25 cellular contexts compared by ENCODE assay signal in the genomic region with DNA sequence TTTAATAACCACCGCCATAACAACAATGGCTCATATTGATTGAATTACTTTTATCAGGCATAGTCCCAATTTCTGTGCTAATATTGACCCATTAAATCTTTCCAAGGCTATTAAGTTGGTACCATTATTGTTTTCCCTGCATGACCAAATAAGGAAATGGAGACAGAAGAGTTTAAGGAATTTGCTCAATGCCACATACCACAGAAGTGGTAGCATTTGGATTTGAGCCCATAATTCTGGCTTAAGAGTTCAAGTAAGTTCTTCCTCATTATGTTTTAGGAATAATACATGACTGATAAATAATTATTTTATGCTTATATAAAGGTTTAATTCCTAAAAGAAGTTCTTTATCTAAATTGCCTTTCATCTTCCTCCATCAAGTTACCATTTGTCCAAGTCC. TPM values are rescaled to one million over a fixed set of nuclear protein-coding genes. Genes with fewer than 3 reads are reported as not detected.
"Had no signal": no experiment of that assay in that cellular context is flagged by ENCODE, and none has a peak within 500 bp of the region (broad histone marks: within the 10 kb centered on the region; RNA-seq: fewer than 3 reads in every experiment).

No MANE protein-coding gene starts in this region.

- H3K27me3 ChIP-seq: brain microvascular endothelial cell, esophagus muscularis mucosa, gastrocnemius medialis, hepatocyte, right lobe of liver, tibial artery, upper lobe of right lung had no signal

- H3K9me3 ChIP-seq: gastrocnemius medialis, tibial artery, upper lobe of right lung had no signal

- H3K36me3 ChIP-seq: brain microvascular endothelial cell, esophagus muscularis mucosa, gastrocnemius medialis, left ventricle myocardium inferior, right lobe of liver, tibial artery, upper lobe of right lung had no signal

- H3K4me1 ChIP-seq: gastrocnemius medialis, left ventricle myocardium inferior, right lobe of liver, upper lobe of right lung had no signal

- H3K27ac ChIP-seq: brain microvascular endothelial cell, esophagus muscularis mucosa, gastrocnemius medialis, hepatocyte, left ventricle myocardium inferior, right lobe of liver, tibial artery, upper lobe of right lung had no signal

- H3K4me3 ChIP-seq: esophagus muscularis mucosa, gastrocnemius medialis, hepatocyte, left ventricle myocardium inferior, lung, right lobe of liver, tibial artery, upper lobe of right lung had no signal

- DNase-seq: activated B cell treated with CpG ODN at 0.5 μM for 24 hours; activated CD4-positive, alpha-beta T cell treated with anti-CD3 and anti-CD28 coated beads, Interleukin-2, amount 50 U/mL, for 1 hour; activated CD8-positive, alpha-beta T cell treated with anti-CD3 and anti-CD28 coated beads for 36 hours; activated gamma-delta T cell treated with Interleukin-2 at 50 U/mL for 16 hours; activated naive CD8-positive, alpha-beta T cell treated with anti-CD3 and anti-CD28 coated beads, Interleukin-2, amount 50 U/mL, for 24 hours; activated T-cell treated with anti-CD3 and anti-CD28 coated beads, Interleukin-2, amount 50 U/mL, for 4 hours; brain microvascular endothelial cell; caudate nucleus; gastrocnemius medialis; islet precursor cell; left ventricle myocardium inferior; mesendoderm; posterior cingulate gyrus; right lobe of liver; stimulated activated CD4-positive, alpha-beta T cell treated with anti-CD3 and anti-CD28 coated beads, Interleukin-4, amount 100 ng/mL, for 4 hours; stimulated activated CD8-positive, alpha-beta memory T cell treated with anti-CD3 and anti-CD28 coated beads, Interleukin-4, amount 100 ng/mL, for 48 hours; stimulated activated naive CD8-positive, alpha-beta T cell treated with anti-CD3 and anti-CD28 coated beads, Interleukin-15, amount 100 ng/mL, for 72 hours; substantia nigra; T-helper 1 cell; tibial artery; upper lobe of right lung had no signal

RNA-seq across cellular contexts. Expression of a gene that starts 43.4 kb away (rescaled TPM):
- total RNA-seq: activated B cell treated with CpG ODN at 0.5 μM for 24 hours; activated CD8-positive, alpha-beta T cell treated with anti-CD3 and anti-CD28 coated beads for 36 hours; activated T-cell treated with anti-CD3 and anti-CD28 coated beads, Interleukin-2, amount 50 U/mL, for 4 hours; activated T-helper 17 cell treated with anti-CD3 and anti-CD28 coated beads, Interleukin-2, amount 50 U/mL, for 72 hours; gastrocnemius medialis had no signal
